29 cellular contexts compared by ENCODE assay signal in the genomic region with DNA sequence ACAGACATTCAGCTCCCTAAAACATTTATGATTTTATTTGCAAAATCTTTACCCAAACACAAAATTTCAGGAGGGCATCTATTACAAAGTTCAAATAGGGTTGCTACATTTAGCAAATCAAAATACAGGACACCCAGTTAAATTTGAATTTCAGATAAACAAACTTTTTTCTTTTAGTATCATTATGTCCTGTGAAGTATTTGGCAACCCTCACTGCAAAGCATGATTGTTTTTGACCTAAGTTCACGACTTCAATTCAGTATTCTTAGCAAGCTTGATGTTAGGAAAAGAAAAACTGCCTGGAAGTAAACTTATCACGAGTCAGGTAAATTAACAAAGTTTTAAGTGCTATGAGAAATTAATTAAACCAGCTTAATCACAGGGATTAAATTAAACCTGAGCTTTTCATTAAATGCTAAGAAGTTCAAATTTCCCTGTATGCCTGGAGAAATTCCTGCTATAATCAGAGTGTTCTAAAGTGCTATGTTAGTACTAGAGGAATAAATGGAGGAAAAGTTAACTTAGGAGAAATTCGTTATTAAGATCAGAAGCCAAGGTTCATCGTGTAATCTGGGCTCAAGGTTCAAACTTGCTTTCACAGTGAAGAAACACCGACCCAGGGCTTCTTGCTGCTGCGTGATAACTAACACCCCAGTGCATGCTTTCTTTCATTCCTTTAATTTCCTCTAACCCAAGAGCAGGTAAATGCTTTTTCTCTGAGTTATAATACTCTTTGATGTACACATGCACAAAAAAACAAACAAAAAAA.
"Had no signal": no experiment of that assay in that cellular context is flagged by ENCODE, and none has a peak within 500 bp of the region (broad histone marks: within the 10 kb centered on the region; RNA-seq: fewer than 3 reads in every experiment).

No MANE protein-coding gene starts in this region.

- H3K36me3 ChIP-seq: brain microvascular endothelial cell, WERI-Rb-1 had no signal

- H3K4me3 ChIP-seq: SK-N-MC had no signal

- ATAC-seq: activated CD8-positive, alpha-beta memory T cell treated with anti-CD3 and anti-CD28 coated beads, Interleukin-2, amount 10 ng/mL, durations not matched to agents 7 days and 5 days; activated naive CD8-positive, alpha-beta T cell treated with anti-CD3 and anti-CD28 coated beads, Interleukin-2, amount 50 U/mL, for 24 hours had no signal

- DNase-seq: activated CD4-positive, alpha-beta memory T cell treated with anti-CD3 and anti-CD28 coated beads, Interleukin-2, amount 10 ng/mL, durations not matched to agents 7 days and 5 days; activated CD4-positive, alpha-beta T cell treated with anti-CD3 and anti-CD28 coated beads for 1 hour; activated CD4-positive, alpha-beta T cell treated with anti-CD3 and anti-CD28 coated beads for 48 hours; activated CD4-positive, CD25-positive, alpha-beta regulatory T cell; activated CD8-positive, alpha-beta memory T cell treated with anti-CD3 and anti-CD28 coated beads for 24 hours; activated CD8-positive, alpha-beta memory T cell treated with anti-CD3 and anti-CD28 coated beads, Interleukin-2, amount 10 ng/mL, durations not matched to agents 7 days and 5 days; activated effector memory CD4-positive, alpha-beta T cell treated with Interleukin-2 at 50 U/mL for 16 hours; activated naive CD4-positive, alpha-beta T cell treated with anti-CD3 and anti-CD28 coated beads, Interleukin-2, amount 10 ng/mL, durations not matched to agents 7 days and 5 days; activated naive CD8-positive, alpha-beta T cell treated with anti-CD3 and anti-CD28 coated beads, Interleukin-2, amount 50 U/mL, for 24 hours; activated T-cell treated with anti-CD3 and anti-CD28 coated beads, Interleukin-2, amount 50 U/mL, for 48 hours; amniotic stem cell; aorta; brain microvascular endothelial cell; Karpas-422; KBM-7; NCI-H1105 treated with DMSO at 0.1 percent for 48 hours; NCI-H1436; NCI-H1694; NCI-H1930; NCI-H2081 treated with DMSO at 0.1 percent for 48 hours; NCI-H226; NCI-H446 treated with DMSO at 0.1 percent for 48 hours; NCI-H526; NCI-H748 treated with DMSO at 0.1 percent for 48 hours; OCI-M1; Right ventricle myocardium superior; T1000; WERI-Rb-1 had no signal

- H3K27me3 ChIP-seq: brain microvascular endothelial cell had no signal
